In genomic region chr12:10720974-10721565, GRCh38 we compare ENCODE assay signal across 7 cellular contexts. TPM values are rescaled to one million over a fixed set of nuclear protein-coding genes. Genes with fewer than 3 reads are reported as not detected.
DNase-seq lines count a peak whose midpoint lies in the region; ATAC-seq and TF ChIP-seq lines count a peak whose summit lies in the region.

No MANE protein-coding gene starts in this region.

- WGBS in iPS DF 6.9 (ENCODE audit: insufficient coverage, insufficient read length): no CpG with 5 or more reads among the region's 3 CpGs

- CTCF ChIA-PET in activated CD4-positive, alpha-beta memory T cell treated with anti-CD3 and anti-CD28 coated beads, Interleukin-2, amount 10 ng/mL, durations not matched to agents 7 days and 5 days (lab: Charles Lee): no interaction called here

- no peak for ATAC-seq in stimulated activated naive CD8-positive, alpha-beta T cell treated with anti-CD3 and anti-CD28 coated beads, Interleukin-15, amount 100 ng/mL, for 72 hours
- no peak for ATAC-seq in HG03139 (IDR thresholded peaks at IDR 0.05; ENCODE audit: unreplicated experiment)
- ATAC-seq in GM18907 (IDR thresholded peaks at IDR 0.05; ENCODE audit: unreplicated experiment): no peak

- H3K4me1 ChIP-seq in iPS DF 6.9 (ENCODE audit: control insufficient read depth, insufficient read depth, low read length): peaks cover 6% of the 10 kb centered on the region; the same call in 1 of the 2 replicates

- H3K36me3 Mint-ChIP-seq in activated CD4-positive, alpha-beta memory T cell treated with anti-CD3 and anti-CD28 coated beads, Interleukin-2, amount 10 ng/mL, durations not matched to agents 7 days and 5 days (ENCODE audit: low read depth): no peaks in the 10 kb centered on the region

- H3K4me1 Mint-ChIP-seq in activated CD4-positive, alpha-beta memory T cell treated with anti-CD3 and anti-CD28 coated beads, Interleukin-2, amount 10 ng/mL, durations not matched to agents 7 days and 5 days: peaks cover 29% of the 10 kb centered on the region
- H3K4me1 Mint-ChIP-seq in stimulated activated naive CD8-positive, alpha-beta T cell treated with anti-CD3 and anti-CD28 coated beads, Interleukin-15, amount 100 ng/mL, for 72 hours: peaks cover 67% of the 10 kb centered on the region

- TF ChIP-seq CTCF in HFF-Myc (IDR thresholded peaks at IDR 0.05; ENCODE audit: low read depth, low read length, missing control alignments): no peak

- H3K9me3 ChIP-seq in iPS DF 6.9 (ENCODE audit: control insufficient read depth, insufficient read depth, low read length): no peaks in the 10 kb centered on the region

- no peaks in the 10 kb centered on the region; the same call in none of the 2 replicates for H3K36me3 ChIP-seq in iPS DF 6.9 (ENCODE audit: control insufficient read depth, insufficient read depth, low read length)

- no peaks in the 10 kb centered on the region for H3K27me3 ChIP-seq in iPS DF 6.9 (ENCODE audit: control insufficient read depth, insufficient read depth, low read length)

- H3K4me3 ChIP-seq in HFF-Myc (replicated peaks; ENCODE audit: low read depth, low read length) (peak overlapping the region; percentile 99), iPS DF 6.9 (ENCODE audit: low read length) (peak overlapping the region; percentile 73; the same call in 1 of the 2 replicates)

- H3K27ac ChIP-seq in iPS DF 6.9 (ENCODE audit: low read length): no peak overlapping the region

- H3K4me3 Mint-ChIP-seq in activated CD4-positive, alpha-beta memory T cell treated with anti-CD3 and anti-CD28 coated beads, Interleukin-2, amount 10 ng/mL, durations not matched to agents 7 days and 5 days: peak overlapping the region; percentile 86
- H3K4me3 Mint-ChIP-seq in stimulated activated naive CD8-positive, alpha-beta T cell treated with anti-CD3 and anti-CD28 coated beads, Interleukin-15, amount 100 ng/mL, for 72 hours: peak overlapping the region; percentile 95 to 98

- POLR2A ChIA-PET in activated CD4-positive, alpha-beta memory T cell treated with anti-CD3 and anti-CD28 coated beads, Interleukin-2, amount 10 ng/mL, durations not matched to agents 7 days and 5 days (lab: Charles Lee): interaction anchor here (2.8 kb wide), 1 partner anchor 107 kb away, joined by 10 read pairs; the partner anchor contains the start of gene MAGOHB

- H3K27ac Mint-ChIP-seq in activated CD4-positive, alpha-beta memory T cell treated with anti-CD3 and anti-CD28 coated beads, Interleukin-2, amount 10 ng/mL, durations not matched to agents 7 days and 5 days: no peak overlapping the region
- peak overlapping the region; percentile 19 to 99 for H3K27ac Mint-ChIP-seq in stimulated activated naive CD8-positive, alpha-beta T cell treated with anti-CD3 and anti-CD28 coated beads, Interleukin-15, amount 100 ng/mL, for 72 hours

- H3K9me3 Mint-ChIP-seq in activated CD4-positive, alpha-beta memory T cell treated with anti-CD3 and anti-CD28 coated beads, Interleukin-2, amount 10 ng/mL, durations not matched to agents 7 days and 5 days: no peaks in the 10 kb centered on the region
- H3K9me3 Mint-ChIP-seq in stimulated activated naive CD8-positive, alpha-beta T cell treated with anti-CD3 and anti-CD28 coated beads, Interleukin-15, amount 100 ng/mL, for 72 hours: no peaks in the 10 kb centered on the region

- DNase-seq in HFF-Myc (ENCODE audit: extremely low read depth, low read depth) (no peak), iPS DF 6.9 (ENCODE audit: low read depth, low spot score) (no peak), DMS53 (lab: John Stamatoyannopoulos, UW) (no peak)
- DNase-seq in activated CD4-positive, alpha-beta memory T cell treated with anti-CD3 and anti-CD28 coated beads, Interleukin-2, amount 10 ng/mL, durations not matched to agents 7 days and 5 days: no peak
- no peak for DNase-seq in stimulated activated naive CD8-positive, alpha-beta T cell treated with anti-CD3 and anti-CD28 coated beads, Interleukin-15, amount 100 ng/mL, for 72 hours

- H3K27me3 Mint-ChIP-seq in activated CD4-positive, alpha-beta memory T cell treated with anti-CD3 and anti-CD28 coated beads, Interleukin-2, amount 10 ng/mL, durations not matched to agents 7 days and 5 days: peaks cover 38% of the 10 kb centered on the region
- H3K27me3 Mint-ChIP-seq in stimulated activated naive CD8-positive, alpha-beta T cell treated with anti-CD3 and anti-CD28 coated beads, Interleukin-15, amount 100 ng/mL, for 72 hours: peaks cover 4% of the 10 kb centered on the region

RNA-seq across cellular contexts. Expression of gene YBX3, which starts 2.1 kb away (rescaled TPM):
- 10 to 100 TPM; 38.4 to 46.4 TPM for total RNA-seq in activated CD4-positive, alpha-beta memory T cell treated with anti-CD3 and anti-CD28 coated beads, Interleukin-2, amount 10 ng/mL, durations not matched to agents 7 days and 5 days

RNA-seq across cellular contexts. Expression of gene STYK1, which starts 47.2 kb away (rescaled TPM):
- total RNA-seq in activated CD4-positive, alpha-beta memory T cell treated with anti-CD3 and anti-CD28 coated beads, Interleukin-2, amount 10 ng/mL, durations not matched to agents 7 days and 5 days: under 1 TPM; 0.60 to 0.71 TPM
